ENCODE assay signal across 8 cellular contexts in the genomic region with DNA sequence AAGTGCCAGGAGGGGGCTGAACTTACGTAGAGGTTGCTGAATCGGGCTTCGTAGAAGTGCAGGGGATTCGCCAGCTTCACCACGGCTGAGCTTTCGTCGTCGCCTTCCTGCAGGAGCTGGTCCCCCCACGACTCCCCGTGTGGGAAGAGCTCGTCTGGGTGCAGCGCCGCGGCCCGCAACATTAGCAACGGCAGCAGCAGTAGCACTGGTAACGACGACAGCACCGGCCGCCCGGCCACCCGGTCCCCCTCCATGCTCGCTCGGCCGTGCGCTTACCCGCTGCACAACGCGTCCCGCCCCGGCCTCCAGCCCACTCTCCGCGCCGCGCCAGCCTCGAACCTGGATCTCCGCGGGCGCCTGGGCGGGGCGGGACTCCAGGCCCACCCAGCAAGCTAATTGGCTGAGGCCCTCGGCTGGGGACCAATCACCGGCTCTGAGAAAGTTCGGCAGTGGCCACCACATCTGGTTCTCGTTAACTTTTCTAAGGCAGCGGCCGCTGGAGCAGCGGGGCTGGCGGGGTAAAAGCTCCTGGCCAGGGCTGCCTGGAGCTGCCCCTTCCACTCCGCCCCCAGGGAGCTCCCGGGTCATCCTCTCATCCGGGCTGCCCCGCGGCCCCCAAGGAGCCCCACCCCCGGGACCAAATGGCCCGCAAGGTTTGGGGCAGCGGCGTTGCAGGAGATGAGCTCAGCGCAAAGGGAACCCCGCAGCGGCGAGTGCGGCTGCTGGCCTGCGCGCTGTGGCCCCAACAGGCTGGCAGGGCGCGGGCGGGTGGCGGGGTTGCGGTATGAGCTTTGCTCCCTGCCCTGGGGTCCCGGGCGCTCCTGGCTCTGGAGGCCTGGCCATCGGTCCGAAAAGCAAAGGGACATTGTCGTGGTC. TPM values are rescaled to one million over a fixed set of nuclear protein-coding genes. Genes with fewer than 3 reads are reported as not detected.
DNase-seq lines count a peak whose midpoint lies in the region; ATAC-seq, FAIRE-seq and TF ChIP-seq lines count a peak whose summit lies in the region.

A gene with protein sequence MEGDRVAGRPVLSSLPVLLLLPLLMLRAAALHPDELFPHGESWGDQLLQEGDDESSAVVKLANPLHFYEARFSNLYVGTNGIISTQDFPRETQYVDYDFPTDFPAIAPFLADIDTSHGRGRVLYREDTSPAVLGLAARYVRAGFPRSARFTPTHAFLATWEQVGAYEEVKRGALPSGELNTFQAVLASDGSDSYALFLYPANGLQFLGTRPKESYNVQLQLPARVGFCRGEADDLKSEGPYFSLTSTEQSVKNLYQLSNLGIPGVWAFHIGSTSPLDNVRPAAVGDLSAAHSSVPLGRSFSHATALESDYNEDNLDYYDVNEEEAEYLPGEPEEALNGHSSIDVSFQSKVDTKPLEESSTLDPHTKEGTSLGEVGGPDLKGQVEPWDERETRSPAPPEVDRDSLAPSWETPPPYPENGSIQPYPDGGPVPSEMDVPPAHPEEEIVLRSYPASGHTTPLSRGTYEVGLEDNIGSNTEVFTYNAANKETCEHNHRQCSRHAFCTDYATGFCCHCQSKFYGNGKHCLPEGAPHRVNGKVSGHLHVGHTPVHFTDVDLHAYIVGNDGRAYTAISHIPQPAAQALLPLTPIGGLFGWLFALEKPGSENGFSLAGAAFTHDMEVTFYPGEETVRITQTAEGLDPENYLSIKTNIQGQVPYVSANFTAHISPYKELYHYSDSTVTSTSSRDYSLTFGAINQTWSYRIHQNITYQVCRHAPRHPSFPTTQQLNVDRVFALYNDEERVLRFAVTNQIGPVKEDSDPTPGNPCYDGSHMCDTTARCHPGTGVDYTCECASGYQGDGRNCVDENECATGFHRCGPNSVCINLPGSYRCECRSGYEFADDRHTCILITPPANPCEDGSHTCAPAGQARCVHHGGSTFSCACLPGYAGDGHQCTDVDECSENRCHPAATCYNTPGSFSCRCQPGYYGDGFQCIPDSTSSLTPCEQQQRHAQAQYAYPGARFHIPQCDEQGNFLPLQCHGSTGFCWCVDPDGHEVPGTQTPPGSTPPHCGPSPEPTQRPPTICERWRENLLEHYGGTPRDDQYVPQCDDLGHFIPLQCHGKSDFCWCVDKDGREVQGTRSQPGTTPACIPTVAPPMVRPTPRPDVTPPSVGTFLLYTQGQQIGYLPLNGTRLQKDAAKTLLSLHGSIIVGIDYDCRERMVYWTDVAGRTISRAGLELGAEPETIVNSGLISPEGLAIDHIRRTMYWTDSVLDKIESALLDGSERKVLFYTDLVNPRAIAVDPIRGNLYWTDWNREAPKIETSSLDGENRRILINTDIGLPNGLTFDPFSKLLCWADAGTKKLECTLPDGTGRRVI (N-terminal part only) (minus strand): TSS at position 319 of the 876 bp plus-strand sequence. CDS start 65 bp downstream, at position 254.

- intact Hi-C loops in CD14-positive monocyte (cut with micrococcal nuclease) (no loop called here), lower lobe of right lung (cut with DNase I) (no loop called here)

- H3K79me2 ChIP-seq in H1 (ENCODE audit: control insufficient read depth in 1 of 2, insufficient read depth in 2 of 2, low read length in 2 of 2) = no peaks in the 10 kb centered on the region

- H3K14ac ChIP-seq in H1 (ENCODE audit: insufficient read length) = no peak within 1 kb of the TSS

- H4K20me1 ChIP-seq in H1 (replicated peaks in 1 of 2; ENCODE audit: control insufficient read depth in 1 of 2, insufficient read depth in 2 of 2, low read length in 2 of 2) = peaks cover 0 to 2% of the 10 kb centered on the region in 2 experiments

- H3K9me3 Mint-ChIP-seq in CD14-positive monocyte = peaks cover 0 to 8% (median 2%) of the 10 kb centered on the region in 7 donors

- no peak within 1 kb of the TSS for H3K4ac ChIP-seq in H1 (replicated peaks; ENCODE audit: insufficient read length, low read depth, low read length)

- H3K23ac ChIP-seq in H1 (ENCODE audit: insufficient read length) = no peak within 1 kb of the TSS

- H3K23me2 ChIP-seq in H1 (ENCODE audit: low read depth, low read length) = peaks cover 19% of the 10 kb centered on the region

- TF ChIP-seq POLR2A in H1 (IDR thresholded peaks at IDR 0.05; ENCODE audit: control extremely low read depth in 1 of 2, low read depth in 2 of 2, low read length in 2 of 2) = no peak; a peak in 1 of 3 replicates

- peaks cover 47 to 63% (median 54%) of the 10 kb centered on the region in 3 donors for H3K27me3 Mint-ChIP-seq in CD14-positive monocyte (ENCODE audit: low read depth in 3 of 3)

- H3K36me3 ChIP-seq in H1 (ENCODE audit: control insufficient read depth in 2 of 4, insufficient read depth in 4 of 4, low read length in 3 of 4) (0 out of 8 replicates have a peak, but pooled peaks cover 0 to 2% (median 0%) of the 10 kb centered on the region in 4 experiments), lower lobe of right lung (no peaks in the 10 kb centered on the region)

- no peak within 1 kb of the TSS for H2BK12ac ChIP-seq in H1 (ENCODE audit: low read depth, low read length)

- POLR2A ChIA-PET in H1 (lab: Charles Lee; ENCODE audit: partially characterized antibody) = interaction anchor here (0.8 to 2.5 kb wide), 9 partner anchors 12 to 79 kb away, joined by 3 to 6 read pairs (median 4); no protein-coding TSS in a partner anchor

- peaks cover 13% of the 10 kb centered on the region for H3K4me1 Mint-ChIP-seq in CD14-positive monocyte

- H3K4me1 ChIP-seq in H1 (replicated peaks in 1 of 4; ENCODE audit: control insufficient read depth in 3 of 4, insufficient read depth in 4 of 4, low read length in 3 of 4) = peaks cover 0 to 6% (median under 1%) of the 10 kb centered on the region in 4 experiments; a peak in 2 of 7 replicates
- H3K4me1 ChIP-seq in lower lobe of right lung = peaks cover 28% of the 10 kb centered on the region

- H3K9me3 ChIP-seq in H1 (ENCODE audit: insufficient read depth in 2 of 2, low read depth in 1 of 2, low read length in 1 of 2) (no peaks in the 10 kb centered on the region), lower lobe of right lung (no peaks in the 10 kb centered on the region)

- no peak within 1 kb of the TSS for H2BK5ac ChIP-seq in H1 (ENCODE audit: low read depth, low read length)

- H2BK120ac ChIP-seq in H1 (replicated peaks; ENCODE audit: low read depth, low read length) = no peak within 1 kb of the TSS

- peak within 1 kb of the TSS; percentile 81 for H4K91ac ChIP-seq in H1 (replicated peaks; ENCODE audit: insufficient read length, low read length)

- peaks cover 2 to 3% of the 10 kb centered on the region in 2 donors for H3K36me3 Mint-ChIP-seq in CD14-positive monocyte

- 1% methylated on average over 62 of the region's 75 CpGs; no CpG with 5 or more reads in 1 of the 2 experiments for WGBS in H1 (ENCODE audit: extremely low coverage in 1 of 2, insufficient coverage in 1 of 2, insufficient read length in 1 of 2, insufficient replicate concordance in 2 of 2, low coverage in 1 of 2, low lambda C conversion rate in 2 of 2, missing lambda C conversion rate in 1 of 2), 2 experiments

- no peak for FAIRE-seq in H1 (lab: Jason Lieb, UNC)

- H3K4me3 Mint-ChIP-seq in CD14-positive monocyte = peak within 1 kb of the TSS; percentile 53 to 77

- no peaks in the 10 kb centered on the region for H3K79me1 ChIP-seq in H1 (ENCODE audit: low read depth, low read length)

- 0 out of 2 replicates have a peak within 1 kb of the TSS, but pooled peaks have one; percentile 40 for H2BK15ac ChIP-seq in H1 (ENCODE audit: low read length)

- H3K4me3 ChIP-seq in H1 (ENCODE audit: extremely low read depth in 1 of 4, insufficient read depth in 2 of 4, low read depth in 3 of 4, low read length in 4 of 4) (peak within 1 kb of the TSS; percentile 47 to 84 (median 76)), lower lobe of right lung (peak within 1 kb of the TSS; percentile 70)

- peak within 1 kb of the TSS; percentile 84 to 99 for H3K4me2 ChIP-seq in H1 (ENCODE audit: insufficient read depth in 1 of 2, low read depth in 2 of 2, low read length in 2 of 2)

- H2BK20ac ChIP-seq in H1 (ENCODE audit: low read length) = no peak within 1 kb of the TSS

- no peak for DNase-seq in CD14-positive monocyte (ENCODE audit: low spot score)
- DNase-seq in HPDE6-E6E7 (ENCODE audit: extremely low spot score) = peak; percentile 49
- peak; percentile 9 to 12 for DNase-seq in activated CD4-positive, alpha-beta T cell treated with anti-CD3 and anti-CD28 coated beads, Interleukin-2, amount 50 U/mL, for 4 hours
- DNase-seq in H1 (ENCODE audit: low read depth in 1 of 2, low spot score in 2 of 2) = peak; percentile 63 to 92
- peak; percentile 60 for DNase-seq in lower lobe of right lung
- peak; percentile 42 to 50 for DNase-seq in stimulated activated CD4-positive, alpha-beta T cell treated with anti-CD3 and anti-CD28 coated beads, Interleukin-4, amount 100 ng/mL, for 48 hours (ENCODE audit: low read depth in 2 of 2)
- DNase-seq in NCI-H2029 treated with DMSO at 0.1 percent for 48 hours (lab: John Stamatoyannopoulos, UW) = no peak

- H3K27ac ChIP-seq in H1 (ENCODE audit: low read depth, low read length) (no peak within 1 kb of the TSS), lower lobe of right lung (peak within 1 kb of the TSS; percentile 72)

- H3K9ac ChIP-seq in H1 (replicated peaks in 1 of 4; ENCODE audit: extremely low read depth in 1 of 4, low read depth in 3 of 4, low read length in 3 of 4) = peak within 1 kb of the TSS in 3 of 4 experiments; percentile 39 to 53 (median 53); a peak in 6 of 7 replicates

- ATAC-seq in lower lobe of right lung (peak; percentile 81 to 88), GM18519 (IDR thresholded peaks at IDR 0.05; ENCODE audit: low FRiP score, unreplicated experiment) (no peak)

- H3K56ac ChIP-seq in H1 (replicated peaks; ENCODE audit: insufficient read length, low read depth, low read length) = no peak within 1 kb of the TSS

- no peak within 1 kb of the TSS for H2AK5ac ChIP-seq in H1 (ENCODE audit: low read depth, low read length)

- CTCF ChIA-PET in H1 (lab: Charles Lee; ENCODE audit: partially characterized antibody) = interaction anchor here (0.8 to 6.2 kb wide), 14 partner anchors 12 to 201 kb away, joined by 3 to 135 read pairs (median 6); no protein-coding TSS in a partner anchor

- H4K8ac ChIP-seq in H1 (ENCODE audit: extremely low read depth, insufficient read depth, low read length) = peak within 1 kb of the TSS; percentile 71

- TF ChIP-seq CTCF in CD14-positive monocyte (IDR thresholded peaks at IDR 0.05) (no peak), H1 (IDR thresholded peaks at IDR 0.05; ENCODE audit: control extremely low read depth in 1 of 3, insufficient read depth in 1 of 3, low read depth in 1 of 3, low read length in 3 of 3) (no peak), lower lobe of right lung (IDR thresholded peaks at IDR 0.05) (no peak)

- H4K5ac ChIP-seq in H1 (ENCODE audit: insufficient read length, low read depth, low read length) = peak within 1 kb of the TSS; percentile 34

- TF ChIP-seq RAD21 in H1 (IDR thresholded peaks at IDR 0.05 in 1 of 2, conservative IDR thresholded peaks at IDR 0.05 in 1 of 2; ENCODE audit: low read depth in 2 of 2, low read length in 2 of 2) = no peak

- peaks cover 5 to 35% (median 30%) of the 10 kb centered on the region in 4 experiments for H3K27me3 ChIP-seq in H1 (replicated peaks in 1 of 4; ENCODE audit: control insufficient read depth in 3 of 4, extremely low read depth in 1 of 4, insufficient read depth in 3 of 4, low read length in 3 of 4)
- H3K27me3 ChIP-seq in lower lobe of right lung (ENCODE audit: low read depth) = peaks cover 33% of the 10 kb centered on the region

- H3K18ac ChIP-seq in H1 (ENCODE audit: extremely low read depth, low read length) = peak within 1 kb of the TSS; percentile 88

- H3K27ac Mint-ChIP-seq in CD14-positive monocyte = no peak within 1 kb of the TSS

- TF ChIP-seq EP300 in H1 (IDR thresholded peaks at IDR 0.05; ENCODE audit: borderline replicate concordance in 1 of 2, low read depth in 2 of 2, low read length in 2 of 2) = no peak

- peak within 1 kb of the TSS; percentile 92 for H2AFZ ChIP-seq in H1 (ENCODE audit: low read length)

RNA-seq across cellular contexts. Expression of the gene that starts here (rescaled TPM):
- polyA plus RNA-seq in CD14-positive monocyte (not detected), H1 (2011; rRNA removed) (12.6 and 16.5 TPM in 2 replicates)
- total RNA-seq in H1 (2021; fragmentation: NEBNext Ultra II Directional; extraction: Animal tissue kit (Norgen Biotek cat#: 25700)) = 6.1 and 6.9 TPM in 2 replicates
- polyA plus RNA-seq in H1 (2011; cell fraction: cytosol; rRNA removed) = 8.0 TPM
- 21.3 TPM for polyA plus RNA-seq in H1 (2011; cell fraction: nucleus; rRNA removed)
- polyA plus RNA-seq in H1 (2012, experiment 1 of 2) = 11.0 to 14.0 TPM (median 12.3 TPM) in 4 replicates
- polyA plus RNA-seq in H1 (2012, experiment 2 of 2) = 3.3 TPM
- 10.4 TPM for polyA plus RNA-seq in H1 (2013, experiment 1 of 2)
- polyA plus RNA-seq in H1 (2013, experiment 2 of 2) = 8.2 TPM
- 15.1 and 18.4 TPM in 2 replicates for polyA minus RNA-seq in H1 (2011; rRNA and poly(A)+ RNA removed)
- 6.9 TPM for polyA minus RNA-seq in H1 (2011; cell fraction: cytosol; rRNA and poly(A)+ RNA removed)
- polyA minus RNA-seq in H1 (2011; cell fraction: nucleus; rRNA and poly(A)+ RNA removed) = 12.1 TPM
- total RNA-seq in lower lobe of right lung = 14.6 TPM

Comparison
In these comparisons a context has a peak if more than half of its experiments do, and no peak if none do; other contexts are left out.
1. RNA of the gene that starts here (polyA plus RNA-seq): 3.3 to 21.3 TPM in H1; not detected in CD14-positive monocyte; every median in the first group is over 4 times any median in the second.
2. DNase-seq: peak in HPDE6-E6E7 (single experiment), activated CD4-positive, alpha-beta T cell treated with anti-CD3 and anti-CD28 coated beads, Interleukin-2, amount 50 U/mL, for 4 hours (2 of 2), H1 (2 of 2), lower lobe of right lung (single experiment) and stimulated activated CD4-positive, alpha-beta T cell treated with anti-CD3 and anti-CD28 coated beads, Interleukin-4, amount 100 ng/mL, for 48 hours (2 of 2); none in CD14-positive monocyte (single experiment) and NCI-H2029 treated with DMSO at 0.1 percent for 48 hours (single experiment).